8 cellular contexts compared by ENCODE assay signal in genomic region chr22:39309881-39310714, GRCh38. TPM values are rescaled to one million over a fixed set of nuclear protein-coding genes. Genes with fewer than 3 reads are reported as not detected.
A peak's percentile ranks its signal among the peaks of the same experiment; 100 is the strongest.
DNase-seq lines count a peak whose midpoint lies in the region; TF ChIP-seq lines count a peak whose summit lies in the region.

No MANE protein-coding gene starts in this region.

- H3K9me3 ChIP-seq in prostate gland (no peaks in the 10 kb centered on the region), spleen (no peaks in the 10 kb centered on the region)

- peaks cover 27 to 33% of the 10 kb centered on the region in 2 donors for H3K36me3 ChIP-seq in prostate gland
- peaks cover 11 to 58% (median 37%) of the 10 kb centered on the region in 6 donors for H3K36me3 ChIP-seq in spleen

- no peak for TF ChIP-seq POLR2A in prostate gland (IDR thresholded peaks at IDR 0.05)
- TF ChIP-seq POLR2A in spleen (IDR thresholded peaks at IDR 0.05) = no peak

- TF ChIP-seq CTCF in choroid plexus epithelial cell (conservative IDR thresholded peaks at IDR 0.05; ENCODE audit: low read depth, low read length) (no peak), prostate gland (IDR thresholded peaks at IDR 0.05) (no peak), spleen (IDR thresholded peaks at IDR 0.05 in 8 of 11, conservative IDR thresholded peaks at IDR 0.05 in 3 of 11) (no peak)

- H3K27ac ChIP-seq in prostate gland = peak overlapping the region; percentile 64 to 73
- peak overlapping the region in 3 of 8 donors; percentile 58 to 69 (median 65) for H3K27ac ChIP-seq in spleen

- 73% methylated on average over 16 of the region's 16 CpGs for WGBS in prostate gland
- WGBS in spleen, 5 donors = 72 to 88% (median 80%) methylated on average over 15 to 16 of the region's 16 CpGs

- DNase-seq in DMS53 (lab: John Stamatoyannopoulos, UW) (peak; percentile 43), DMS53 treated with DMSO at 0.1 percent for 48 hours (lab: John Stamatoyannopoulos, UW; ENCODE audit: unreplicated experiment) (no peak), MV-4-11 (lab: John Stamatoyannopoulos, UW) (peak; percentile 51), choroid plexus epithelial cell (ENCODE audit: low read depth) (peak; percentile 65), prostate gland (ENCODE audit: low spot score) (no peak), spleen (no peak), NCI-H1417 treated with DMSO at 0.1 percent for 48 hours (lab: John Stamatoyannopoulos, UW) (no peak)
- DNase-seq in stimulated activated CD4-positive, alpha-beta T cell treated with anti-CD3 and anti-CD28 coated beads, Interleukin-12 subunit alpha, Interleukin-12 subunit beta, amount 100 ng/mL, for 4 hours = no peak

- H3K27me3 ChIP-seq in prostate gland (replicated peaks; ENCODE audit: insufficient read depth) (no peaks in the 10 kb centered on the region), spleen (replicated peaks in 1 of 7) (no peaks in the 10 kb centered on the region)

- intact Hi-C loops in prostate gland (cut with DNase I) (loop anchor here (10.0 kb wide), 2 partner anchors 295 to 555 kb away; partner anchors contain the start of genes APOBEC3C and SUN2), spleen (cut with DNase I; ENCODE audit: low total_unique reads) (loop anchor here (2.0 to 10.0 kb wide), 3 partner anchors 55 to 295 kb away; partner anchors contain the start of gene APOBEC3C)

- H3K4me3 ChIP-seq in choroid plexus epithelial cell (ENCODE audit: low read depth, low read length) (no peak overlapping the region), prostate gland (no peak overlapping the region), spleen (no peak overlapping the region)

- H3K4me1 ChIP-seq in prostate gland (replicated peaks) = peaks cover 7% of the 10 kb centered on the region
- peaks cover 21 to 83% (median 59%) of the 10 kb centered on the region in 6 donors for H3K4me1 ChIP-seq in spleen

RNA-seq across cellular contexts. Expression of gene RPL3, which starts 9.3 kb away (rescaled TPM):
- 1,000 to 10,000 TPM; 2,375 to 2,654 TPM for total RNA-seq in prostate gland
- total RNA-seq in spleen = 1,000 to 10,000 TPM; 1,607 to 2,098 (median 1,685) TPM
- polyA plus RNA-seq in spleen = 1,000 to 10,000 TPM; 4,418 to 6,240 (median 4,821) TPM

RNA-seq across cellular contexts. Expression of gene SYNGR1, which starts 39.7 kb away (rescaled TPM):
- total RNA-seq in prostate gland (10 to 100 TPM; 38.3 to 43.8 TPM), spleen (10 to 100 TPM in 4 of 7 donors, 1 to 10 TPM in 3; 8.0 to 32.3 (median 16.1) TPM)
- 10 to 100 TPM in 2 of 3 donors, 1 to 10 TPM in 1; 9.5 to 35.1 (median 10.5) TPM for polyA plus RNA-seq in spleen

Comparison
In these comparisons a context has a peak if more than half of its experiments do, and no peak if none do; other contexts are left out.
1. DNase-seq: peak in DMS53 (single experiment), MV-4-11 (single experiment) and choroid plexus epithelial cell (single experiment); none in DMS53 treated with DMSO at 0.1 percent for 48 hours (single experiment), prostate gland (single experiment), spleen (single experiment), stimulated activated CD4-positive, alpha-beta T cell treated with anti-CD3 and anti-CD28 coated beads, Interleukin-12 subunit alpha, Interleukin-12 subunit beta, amount 100 ng/mL, for 4 hours (single experiment) and NCI-H1417 treated with DMSO at 0.1 percent for 48 hours (single experiment).